ENCODE assay signal across 1 cellular context in genomic region chr6:108730556-108731228, GRCh38.
TF ChIP-seq lines count a peak whose summit lies in the region.

No MANE protein-coding gene starts in this region.

TF ChIP-seq in IMR-90, 13 proteins besides CTCF, POLR2A, EP300 and RAD21:
- TF ChIP-seq NFE2L2 (IDR thresholded peaks at IDR 0.05; ENCODE audit: low read depth, low read length) (no peak), MAFK (IDR thresholded peaks at IDR 0.05; ENCODE audit: low read depth, low read length) (no peak), CEBPB (IDR thresholded peaks at IDR 0.05; ENCODE audit: low read depth, low read length) (no peak)
